In genomic region chr12:26121841-26122680, GRCh38 we compare ENCODE assay signal across 8 cellular contexts. TPM values are rescaled to one million over a fixed set of nuclear protein-coding genes. Genes with fewer than 3 reads are reported as not detected.
DNase-seq lines count a peak whose midpoint lies in the region; ATAC-seq and TF ChIP-seq lines count a peak whose summit lies in the region.

No MANE protein-coding gene starts in this region.

- no peak for TF ChIP-seq POLR2A in tibial nerve (IDR thresholded peaks at IDR 0.05)

- H3K27me3 ChIP-seq in tibial nerve = no peaks in the 10 kb centered on the region

- DNase-seq in GM12864 (ENCODE audit: low read depth) (no peak), T-helper 17 cell (peak in 2 of 3 donors; percentile 10 to 24), coronary artery (ENCODE audit: low spot score) (no peak), lung microvascular endothelial cell (ENCODE audit: low read depth in 2 of 2) (peak; percentile 43 to 54), tibial nerve (ENCODE audit: low spot score in 2 of 2) (no peak)

- H3K4me1 ChIP-seq in tibial nerve = peaks cover 0 to 60% (median 7%) of the 10 kb centered on the region in 4 donors

- H3K27ac Mint-ChIP-seq in T-helper 17 cell = no peak overlapping the region

- no peaks in the 10 kb centered on the region for H3K9me3 ChIP-seq in T-helper 17 cell (ENCODE audit: control insufficient read depth, low read length, poor library complexity, severe bottlenecking)
- H3K9me3 ChIP-seq in tibial nerve = no peaks in the 10 kb centered on the region

- peaks cover 3% of the 10 kb centered on the region for H3K36me3 Mint-ChIP-seq in T-helper 17 cell (ENCODE audit: low read depth)

- H3K4me1 Mint-ChIP-seq in T-helper 17 cell = peaks cover 31% of the 10 kb centered on the region

- ATAC-seq in HG02885 (IDR thresholded peaks at IDR 0.05; ENCODE audit: poor library complexity, unreplicated experiment) = peak; percentile 37
- ATAC-seq in T-helper 17 cell = peak; percentile 54
- no peak for ATAC-seq in GM18873 (IDR thresholded peaks at IDR 0.05; ENCODE audit: low FRiP score, unreplicated experiment)
- ATAC-seq in HG03025 (IDR thresholded peaks at IDR 0.05; ENCODE audit: low FRiP score, unreplicated experiment) = no peak

- H3K4me3 ChIP-seq in GM12864 (ENCODE audit: low read depth, low read length) (peak overlapping the region; percentile 62), coronary artery (peak overlapping the region; percentile 83), tibial nerve (peak overlapping the region; percentile 63 to 75 (median 68))

- TF ChIP-seq EP300 in tibial nerve (IDR thresholded peaks at IDR 0.05) = no peak

- H3K27ac ChIP-seq in coronary artery = peak overlapping the region; percentile 96 to 98
- peak overlapping the region; percentile 90 to 98 (median 96) for H3K27ac ChIP-seq in tibial nerve

- no peak for TF ChIP-seq CTCF in GM12864 (IDR thresholded peaks at IDR 0.05; ENCODE audit: low read depth, low read length, missing control alignments)
- TF ChIP-seq CTCF in coronary artery (IDR thresholded peaks at IDR 0.05) = no peak
- no peak for TF ChIP-seq CTCF in tibial nerve (IDR thresholded peaks at IDR 0.05)

- peak overlapping the region; percentile 77 for H3K4me3 Mint-ChIP-seq in T-helper 17 cell

- WGBS in tibial nerve, 2 donors = 3 to 4% methylated on average over 48 to 53 of the region's 94 CpGs

- peaks cover 65% of the 10 kb centered on the region for H3K27me3 Mint-ChIP-seq in T-helper 17 cell

- H3K36me3 ChIP-seq in tibial nerve = no peaks in the 10 kb centered on the region

RNA-seq across cellular contexts. Expression of gene BHLHE41, which starts 2.8 kb away (rescaled TPM):
- under 1 TPM in 1 of 2 donors, not detected in 1; 0.37 TPM for total RNA-seq in T-helper 17 cell
- under 0.01 TPM in 2 replicates for total RNA-seq in lung microvascular endothelial cell
- 10 to 100 TPM in 2 of 4 donors, 1 to 10 TPM in 2; 6.5 to 12.7 (median 9.9) TPM for total RNA-seq in tibial nerve

Comparison
In these comparisons a context has a peak if more than half of its experiments do, and no peak if none do; other contexts are left out.
1. DNase-seq: peak in T-helper 17 cell (2 of 3) and lung microvascular endothelial cell (2 of 2); none in GM12864 (single experiment), coronary artery (single experiment) and tibial nerve (0 of 2).
2. ATAC-seq: peak in HG02885 (single experiment) and T-helper 17 cell (single experiment); none in GM18873 (single experiment) and HG03025 (single experiment).
3. Peak in every context shown above with its lines, with median percentiles within 50 percentile points of each other: H3K4me3 ChIP-seq.